ENCODE assay signal across 8 cellular contexts in genomic region chr22:46070215-46070721, GRCh38.
A peak's percentile ranks its signal among the peaks of the same experiment; 100 is the strongest.
DNase-seq lines count a peak whose midpoint lies in the region; ATAC-seq, FAIRE-seq and TF ChIP-seq lines count a peak whose summit lies in the region.

No MANE protein-coding gene starts in this region.

- no peak; the same call in 1 of the 2 replicates for TF ChIP-seq POLR2A in A549 (IDR thresholded peaks at IDR 0.05; ENCODE audit: low read length)
- no peak for TF ChIP-seq POLR2A in endothelial cell of umbilical vein (IDR thresholded peaks at IDR 0.05; ENCODE audit: low read depth, low read length)
- no peak for TF ChIP-seq POLR2A in vagina (IDR thresholded peaks at IDR 0.05)

- CTCF ChIA-PET in A549 (lab: Yijun Ruan, JAX): interaction anchor here (0.6 to 2.3 kb wide), 5 partner anchors 12 to 64 kb away, joined by 4 to 15 read pairs (median 5); no protein-coding TSS in a partner anchor
- CTCF ChIA-PET in endothelial cell of umbilical vein (lab: Charles Lee): interaction anchor here (1.0 to 2.6 kb wide), 6 partner anchors 19 to 76 kb away, joined by 3 to 35 read pairs (median 5); no protein-coding TSS in a partner anchor
- CTCF ChIA-PET in naive thymus-derived CD4-positive, alpha-beta T cell (lab: Charles Lee): interaction anchor here (1.0 to 1.2 kb wide), 3 partner anchors 14 to 34 kb away, joined by 3 to 4 read pairs (median 4); no protein-coding TSS in a partner anchor

- TF ChIP-seq CTCF in A549 (IDR thresholded peaks at IDR 0.05) (no peak), endothelial cell of umbilical vein (IDR thresholded peaks at IDR 0.05; ENCODE audit: extremely low read depth in 1 of 2, insufficient read depth in 1 of 2, low read depth in 1 of 2, low read length in 2 of 2) (no peak), vagina (IDR thresholded peaks at IDR 0.05) (peak in 1 of 3 experiments; percentile 4), GM10266 (IDR thresholded peaks at IDR 0.05; ENCODE audit: control insufficient read depth, insufficient read depth, low read depth, missing control alignments) (no peak)

- DNase-seq in A549 (ENCODE audit: low read depth in 1 of 2, low spot score in 1 of 2) (peak in 1 of 2 experiments; percentile 80), SW480 (ENCODE audit: low spot score) (peak; percentile 69), endothelial cell of umbilical vein (ENCODE audit: low read depth, low spot score) (peak; percentile 52), vagina (ENCODE audit: extremely low spot score in 2 of 2) (no peak), GM10266 (ENCODE audit: extremely low spot score) (no peak)
- peak in 3 of 9 donors; percentile 13 to 38 (median 26) for DNase-seq in naive thymus-derived CD4-positive, alpha-beta T cell

- H3K27me3 ChIP-seq in endothelial cell of umbilical vein (ENCODE audit: control insufficient read depth in 2 of 2, insufficient read depth in 2 of 2, low read length in 2 of 2) (no peaks in the 10 kb centered on the region), vagina (no peaks in the 10 kb centered on the region)
- H3K27me3 ChIP-seq in naive thymus-derived CD4-positive, alpha-beta T cell (ENCODE audit: control insufficient read depth in 2 of 2, insufficient read depth in 2 of 2, low read length in 2 of 2): no peaks in the 10 kb centered on the region

- peak overlapping the region; percentile 73 for H3K4me3 ChIP-seq in A549
- peak overlapping the region; percentile 13 to 81 (median 37) for H3K4me3 ChIP-seq in endothelial cell of umbilical vein (replicated peaks in 1 of 3; ENCODE audit: insufficient read depth in 1 of 3, low read depth in 1 of 3, low read length in 3 of 3)
- H3K4me3 ChIP-seq in naive thymus-derived CD4-positive, alpha-beta T cell (ENCODE audit: low read length): peak overlapping the region; percentile 64
- peak overlapping the region; percentile 85 to 95 for H3K4me3 ChIP-seq in vagina

- H3K9me3 Mint-ChIP-seq in naive thymus-derived CD4-positive, alpha-beta T cell: no peaks in the 10 kb centered on the region

- peaks cover 36 to 73% (median 62%) of the 10 kb centered on the region in 7 donors for H3K4me1 Mint-ChIP-seq in naive thymus-derived CD4-positive, alpha-beta T cell

- H3K4me2 ChIP-seq in A549 (peak overlapping the region; percentile 96), endothelial cell of umbilical vein (ENCODE audit: insufficient read depth, low read length) (peak overlapping the region; percentile 94)

- peak overlapping the region in 6 of 9 donors; percentile 70 to 97 (median 85) for H3K27ac Mint-ChIP-seq in naive thymus-derived CD4-positive, alpha-beta T cell

- FAIRE-seq in A549 (lab: Jason Lieb, UNC): no peak
- FAIRE-seq in endothelial cell of umbilical vein (lab: Jason Lieb, UNC): no peak

- H3K36me3 Mint-ChIP-seq in naive thymus-derived CD4-positive, alpha-beta T cell: peaks cover 0 to 3% (median 0%) of the 10 kb centered on the region in 5 donors

- intact Hi-C loops in endothelial cell of umbilical vein (cut with micrococcal nuclease) (no loop called here), vagina (cut with DNase I) (loop anchor here (5.0 to 10.0 kb wide), 2 partner anchors 42 to 65 kb away; no protein-coding TSS in a partner anchor)
- intact Hi-C loops in naive thymus-derived CD4-positive, alpha-beta T cell (cut with micrococcal nuclease): loop anchor here (1.0 to 5.0 kb wide), 4 partner anchors 17 to 42 kb away; no protein-coding TSS in a partner anchor

- TF ChIP-seq EP300 in A549 (IDR thresholded peaks at IDR 0.05): no peak

- H3K4me1 ChIP-seq in A549 (peaks cover 15% of the 10 kb centered on the region), endothelial cell of umbilical vein (ENCODE audit: control insufficient read depth, extremely low read depth, insufficient read depth, low read length) (peaks cover 52% of the 10 kb centered on the region), vagina (peaks cover 46% of the 10 kb centered on the region)
- peaks cover 0 to 32% of the 10 kb centered on the region in 2 donors for H3K4me1 ChIP-seq in naive thymus-derived CD4-positive, alpha-beta T cell (ENCODE audit: control insufficient read depth in 2 of 2, insufficient read depth in 2 of 2, low read length in 2 of 2)

- H3K4me3 Mint-ChIP-seq in naive thymus-derived CD4-positive, alpha-beta T cell: peak overlapping the region; percentile 66 to 91 (median 82)

- H3K9me3 ChIP-seq in A549 (no peaks in the 10 kb centered on the region), endothelial cell of umbilical vein (replicated peaks; ENCODE audit: control insufficient read depth, insufficient read depth, low read length) (no peaks in the 10 kb centered on the region), vagina (no peaks in the 10 kb centered on the region)
- H3K9me3 ChIP-seq in naive thymus-derived CD4-positive, alpha-beta T cell (ENCODE audit: control insufficient read depth in 2 of 3, low read length in 3 of 3): no peaks in the 10 kb centered on the region

- peak overlapping the region; percentile 99 to 100 for H3K27ac ChIP-seq in A549
- peak overlapping the region; percentile 95 for H3K27ac ChIP-seq in endothelial cell of umbilical vein (ENCODE audit: insufficient read depth, low read depth, low read length)
- H3K27ac ChIP-seq in naive thymus-derived CD4-positive, alpha-beta T cell (ENCODE audit: low read depth, low read length): peak overlapping the region; percentile 85
- H3K27ac ChIP-seq in vagina: peak overlapping the region; percentile 100

- H2AFZ ChIP-seq in endothelial cell of umbilical vein (ENCODE audit: low read depth, low read length): no peak overlapping the region

- peaks cover 0 to 4% of the 10 kb centered on the region in 2 experiments for H3K36me3 ChIP-seq in endothelial cell of umbilical vein (ENCODE audit: control insufficient read depth in 2 of 2, extremely low read depth in 1 of 2, insufficient read depth in 2 of 2, low read length in 2 of 2)
- no peaks in the 10 kb centered on the region for H3K36me3 ChIP-seq in naive thymus-derived CD4-positive, alpha-beta T cell (ENCODE audit: control insufficient read depth in 2 of 3, insufficient read depth in 3 of 3, low read length in 3 of 3)
- H3K36me3 ChIP-seq in vagina: no peaks in the 10 kb centered on the region

- dilution Hi-C loops in endothelial cell of umbilical vein (cut with MboI; ENCODE audit: extremely low pct_ligation_motif_present, low sequenced_read_pairs): no loop called here

- H3K9me1 ChIP-seq in endothelial cell of umbilical vein (replicated peaks; ENCODE audit: control insufficient read depth, extremely low read depth, insufficient read depth, low read length): no peaks in the 10 kb centered on the region

- BruUV-seq in endothelial cell of umbilical vein (replicated peaks; lab: Mats Ljungman, UMichigan): TSS peak; percentile 71

- no CpG with 5 or more reads among the region's 44 CpGs for WGBS in A549 (ENCODE audit: missing lambda C conversion rate)

- peak overlapping the region; percentile 92 for H3K9ac ChIP-seq in endothelial cell of umbilical vein (replicated peaks; ENCODE audit: extremely low read depth, insufficient read depth, low read length)

- POLR2A ChIA-PET in A549 (lab: Yijun Ruan, JAX) (interaction anchor here (0.6 to 3.6 kb wide), 12 partner anchors 10 to 191 kb away, joined by 3 to 39 read pairs (median 5); no protein-coding TSS in a partner anchor), endothelial cell of umbilical vein (lab: Charles Lee) (interaction anchor here (1.1 to 2.0 kb wide), 6 partner anchors 11 to 62 kb away, joined by 3 to 6 read pairs (median 4); no protein-coding TSS in a partner anchor)
- POLR2A ChIA-PET in naive thymus-derived CD4-positive, alpha-beta T cell (lab: Charles Lee): interaction anchor here (0.7 to 3.5 kb wide), 8 partner anchors 10 to 58 kb away, joined by 3 to 46 read pairs (median 7); no protein-coding TSS in a partner anchor

- H4K20me1 ChIP-seq in endothelial cell of umbilical vein (replicated peaks; ENCODE audit: control insufficient read depth, extremely low read depth, insufficient read depth, low read length): peaks cover 4% of the 10 kb centered on the region

- H3K79me2 ChIP-seq in endothelial cell of umbilical vein (ENCODE audit: control insufficient read depth, insufficient read depth, low read length): peaks cover 74% of the 10 kb centered on the region

- no peak for TF ChIP-seq RAD21 in A549 (conservative IDR thresholded peaks at IDR 0.05 in 1 of 2, IDR thresholded peaks at IDR 0.05 in 1 of 2)

- ATAC-seq in A549: peak; percentile 35 to 61
- ATAC-seq in GM19463 (IDR thresholded peaks at IDR 0.05; ENCODE audit: unreplicated experiment): peak; percentile 16
- peak; percentile 7 for ATAC-seq in naive thymus-derived CD4-positive, alpha-beta T cell
- no peak for ATAC-seq in HG03342 (IDR thresholded peaks at IDR 0.05; ENCODE audit: unreplicated experiment)

- H3K27me3 Mint-ChIP-seq in naive thymus-derived CD4-positive, alpha-beta T cell: peaks cover 0 to 10% (median 0%) of the 10 kb centered on the region in 5 donors

TF ChIP-seq in A549, 52 proteins besides CTCF, POLR2A, EP300 and RAD21 (continues in another document):
- TF ChIP-seq FOSB (CRISPR knock-in tag; IDR thresholded peaks at IDR 0.05): peak; percentile 90
- TF ChIP-seq E2F6 (IDR thresholded peaks at IDR 0.05; ENCODE audit: borderline replicate concordance, low read depth): peak; percentile 53; the same call in 1 of the 2 replicates
- TF ChIP-seq NFE2L2 (conservative IDR thresholded peaks at IDR 0.05; ENCODE audit: low read length): no peak

TF ChIP-seq in endothelial cell of umbilical vein, 7 proteins besides CTCF, POLR2A, EP300 and RAD21:
- no peak for TF ChIP-seq EZH2 (IDR thresholded peaks at IDR 0.05; ENCODE audit: borderline replicate concordance, low read depth, low read length, severe bottlenecking)
- TF ChIP-seq POLR2AphosphoS5 (IDR thresholded peaks at IDR 0.05; ENCODE audit: insufficient read depth, low read depth, low read length): peak; percentile 66
- no peak for TF ChIP-seq JUN (IDR thresholded peaks at IDR 0.05; ENCODE audit: borderline replicate concordance, insufficient read depth, insufficient read length, low read depth)

Comparison
In these comparisons a context has a peak if more than half of its experiments do, and no peak if none do; other contexts are left out.
1. DNase-seq: peak in SW480 (single experiment) and endothelial cell of umbilical vein (single experiment); none in vagina (0 of 2) and GM10266 (single experiment).
2. H3K4me3 ChIP-seq: peak in every context shown above with its lines; median percentile 90 in vagina; 73 in A549; 64 in naive thymus-derived CD4-positive, alpha-beta T cell; 37 in endothelial cell of umbilical vein.
3. Peak in every context shown above with its lines, with median percentiles within 50 percentile points of each other: H3K27ac ChIP-seq.